8 cellular contexts compared by ENCODE assay signal in genomic region chr5:36507332-36507952, GRCh38.
DNase-seq lines count a peak whose midpoint lies in the region; ATAC-seq and TF ChIP-seq lines count a peak whose summit lies in the region.

No MANE protein-coding gene starts in this region.

- H2BK12ac ChIP-seq in mesenchymal stem cell (ENCODE audit: low read length in 2 of 2) = no peak overlapping the region

- DNase-seq in GM12864 (ENCODE audit: low read depth) = peak; percentile 16
- peak; percentile 41 for DNase-seq in NCI-H82 treated with DMSO at 0.1 percent for 48 hours (lab: John Stamatoyannopoulos, UW; ENCODE audit: unreplicated experiment)
- peak; percentile 73 for DNase-seq in activated CD4-positive, alpha-beta memory T cell treated with anti-CD3 and anti-CD28 coated beads, Interleukin-2, amount 10 ng/mL, durations not matched to agents 7 days and 5 days
- DNase-seq in effector memory CD4-positive, alpha-beta T cell = peak; percentile 8 to 47 (median 24)
- DNase-seq in mesenchymal stem cell = peak; percentile 62
- peak; percentile 59 for DNase-seq in stimulated activated CD8-positive, alpha-beta memory T cell treated with anti-CD3 and anti-CD28 coated beads, Interleukin-4, amount 100 ng/mL, for 24 hours (ENCODE audit: low read depth)

- WGBS in mesenchymal stem cell = 61% methylated on average over 5 of the region's 6 CpGs

- CTCF ChIA-PET in activated CD4-positive, alpha-beta memory T cell treated with anti-CD3 and anti-CD28 coated beads, Interleukin-2, amount 10 ng/mL, durations not matched to agents 7 days and 5 days (lab: Charles Lee) = interaction anchor here (0.7 to 3.6 kb wide), 10 partner anchors 10 to 428 kb away, joined by 3 to 36 read pairs (median 6); no protein-coding TSS in a partner anchor

- H3K4me3 ChIP-seq in GM12864 (ENCODE audit: low read depth, low read length) (no peak overlapping the region), mesenchymal stem cell (ENCODE audit: insufficient read depth in 1 of 2, low read depth in 1 of 2, low read length in 2 of 2) (no peak overlapping the region)
- no peak overlapping the region for H3K4me3 ChIP-seq in effector memory CD4-positive, alpha-beta T cell (ENCODE audit: insufficient read depth, low read depth, low read length, poor library complexity, severe bottlenecking)

- no peak overlapping the region for H3K4ac ChIP-seq in mesenchymal stem cell (ENCODE audit: low read depth in 1 of 2, low read length in 2 of 2)

- H3K36me3 ChIP-seq in effector memory CD4-positive, alpha-beta T cell (ENCODE audit: control insufficient read depth, insufficient read depth, low read length) = no peaks in the 10 kb centered on the region
- no peaks in the 10 kb centered on the region for H3K36me3 ChIP-seq in mesenchymal stem cell (ENCODE audit: control insufficient read depth in 1 of 2, insufficient read depth in 2 of 2, low read depth in 1 of 2, low read length in 2 of 2)

- H4K91ac ChIP-seq in mesenchymal stem cell (ENCODE audit: low read length) = no peak overlapping the region

- H2BK120ac ChIP-seq in mesenchymal stem cell (ENCODE audit: low read depth, low read length) = no peak overlapping the region

- no peaks in the 10 kb centered on the region for H3K9me3 Mint-ChIP-seq in activated CD4-positive, alpha-beta memory T cell treated with anti-CD3 and anti-CD28 coated beads, Interleukin-2, amount 10 ng/mL, durations not matched to agents 7 days and 5 days

- ATAC-seq in HG03442 (IDR thresholded peaks at IDR 0.05; ENCODE audit: unreplicated experiment) (peak; percentile 81), HG02588 (IDR thresholded peaks at IDR 0.05; ENCODE audit: unreplicated experiment) (no peak)

- H3K27me3 ChIP-seq in effector memory CD4-positive, alpha-beta T cell (replicated peaks; ENCODE audit: control insufficient read depth, insufficient read depth, low read length, poor library complexity, severe bottlenecking) = no peaks in the 10 kb centered on the region
- no peaks in the 10 kb centered on the region for H3K27me3 ChIP-seq in mesenchymal stem cell (ENCODE audit: control insufficient read depth in 1 of 2, insufficient read depth in 1 of 2, low read length in 2 of 2)

- H3K79me1 ChIP-seq in mesenchymal stem cell (replicated peaks; ENCODE audit: low read length, poor library complexity, severe bottlenecking) = no peaks in the 10 kb centered on the region

- no peak overlapping the region for H3K4me2 ChIP-seq in mesenchymal stem cell (ENCODE audit: low read length, poor library complexity, severe bottlenecking)

- H3K23ac ChIP-seq in mesenchymal stem cell (ENCODE audit: low read length in 2 of 2) = no peak overlapping the region

- no peak overlapping the region for H3K14ac ChIP-seq in mesenchymal stem cell (ENCODE audit: low read length in 2 of 2)

- H3K9ac ChIP-seq in mesenchymal stem cell (ENCODE audit: low read length) = peak overlapping the region; percentile 30

- no peak overlapping the region for H3K27ac Mint-ChIP-seq in activated CD4-positive, alpha-beta memory T cell treated with anti-CD3 and anti-CD28 coated beads, Interleukin-2, amount 10 ng/mL, durations not matched to agents 7 days and 5 days

- H3K27me3 Mint-ChIP-seq in activated CD4-positive, alpha-beta memory T cell treated with anti-CD3 and anti-CD28 coated beads, Interleukin-2, amount 10 ng/mL, durations not matched to agents 7 days and 5 days = peaks cover 16% of the 10 kb centered on the region

- TF ChIP-seq CTCF in GM12864 (IDR thresholded peaks at IDR 0.05; ENCODE audit: low read depth, low read length, missing control alignments) = peak; percentile 87

- H3K4me1 Mint-ChIP-seq in activated CD4-positive, alpha-beta memory T cell treated with anti-CD3 and anti-CD28 coated beads, Interleukin-2, amount 10 ng/mL, durations not matched to agents 7 days and 5 days = no peaks in the 10 kb centered on the region

- H3K4me1 ChIP-seq in effector memory CD4-positive, alpha-beta T cell (ENCODE audit: control insufficient read depth, insufficient read depth, low read length, poor library complexity, severe bottlenecking) = no peaks in the 10 kb centered on the region
- peaks cover 3% of the 10 kb centered on the region for H3K4me1 ChIP-seq in mesenchymal stem cell (ENCODE audit: control insufficient read depth, insufficient read depth, low read depth, low read length)

- H3K9me3 ChIP-seq in effector memory CD4-positive, alpha-beta T cell (ENCODE audit: control insufficient read depth, low read length) = no peaks in the 10 kb centered on the region
- H3K9me3 ChIP-seq in mesenchymal stem cell (ENCODE audit: control insufficient read depth, low read length) = no peaks in the 10 kb centered on the region

- no peaks in the 10 kb centered on the region for H3K36me3 Mint-ChIP-seq in activated CD4-positive, alpha-beta memory T cell treated with anti-CD3 and anti-CD28 coated beads, Interleukin-2, amount 10 ng/mL, durations not matched to agents 7 days and 5 days (ENCODE audit: low read depth)

- no peak overlapping the region for H2AK5ac ChIP-seq in mesenchymal stem cell (ENCODE audit: low read length, severe bottlenecking)

- no peak overlapping the region for H3K27ac ChIP-seq in effector memory CD4-positive, alpha-beta T cell (ENCODE audit: insufficient read depth, low read length, poor library complexity, severe bottlenecking)
- no peak overlapping the region for H3K27ac ChIP-seq in mesenchymal stem cell (ENCODE audit: low read length, poor library complexity, severe bottlenecking)

- H2BK15ac ChIP-seq in mesenchymal stem cell (ENCODE audit: low read depth, poor library complexity, severe bottlenecking) = no peak overlapping the region

- POLR2A ChIA-PET in activated CD4-positive, alpha-beta memory T cell treated with anti-CD3 and anti-CD28 coated beads, Interleukin-2, amount 10 ng/mL, durations not matched to agents 7 days and 5 days (lab: Charles Lee) = no interaction called here

- H2BK5ac ChIP-seq in mesenchymal stem cell (ENCODE audit: low read depth, low read length, poor library complexity, severe bottlenecking) = no peak overlapping the region

- H4K8ac ChIP-seq in mesenchymal stem cell (ENCODE audit: low read length) = no peak overlapping the region

- no peak overlapping the region for H3K18ac ChIP-seq in mesenchymal stem cell (ENCODE audit: low read depth in 1 of 2, low read length in 2 of 2)

- no peak overlapping the region for H3K4me3 Mint-ChIP-seq in activated CD4-positive, alpha-beta memory T cell treated with anti-CD3 and anti-CD28 coated beads, Interleukin-2, amount 10 ng/mL, durations not matched to agents 7 days and 5 days

- no peak overlapping the region for H2AFZ ChIP-seq in mesenchymal stem cell (ENCODE audit: low read depth, low read length)

Comparison
In these comparisons a context has a peak if more than half of its experiments do, and no peak if none do; other contexts are left out.
1. DNase-seq: peak in every context shown above with its lines; median percentile 73 in activated CD4-positive, alpha-beta memory T cell treated with anti-CD3 and anti-CD28 coated beads, Interleukin-2, amount 10 ng/mL, durations not matched to agents 7 days and 5 days; 62 in mesenchymal stem cell; 59 in stimulated activated CD8-positive, alpha-beta memory T cell treated with anti-CD3 and anti-CD28 coated beads, Interleukin-4, amount 100 ng/mL, for 24 hours; 41 in NCI-H82 treated with DMSO at 0.1 percent for 48 hours; 24 in effector memory CD4-positive, alpha-beta T cell; 16 in GM12864.